Comparison of ENCODE assay signal across 8 cellular contexts in the genomic region with DNA sequence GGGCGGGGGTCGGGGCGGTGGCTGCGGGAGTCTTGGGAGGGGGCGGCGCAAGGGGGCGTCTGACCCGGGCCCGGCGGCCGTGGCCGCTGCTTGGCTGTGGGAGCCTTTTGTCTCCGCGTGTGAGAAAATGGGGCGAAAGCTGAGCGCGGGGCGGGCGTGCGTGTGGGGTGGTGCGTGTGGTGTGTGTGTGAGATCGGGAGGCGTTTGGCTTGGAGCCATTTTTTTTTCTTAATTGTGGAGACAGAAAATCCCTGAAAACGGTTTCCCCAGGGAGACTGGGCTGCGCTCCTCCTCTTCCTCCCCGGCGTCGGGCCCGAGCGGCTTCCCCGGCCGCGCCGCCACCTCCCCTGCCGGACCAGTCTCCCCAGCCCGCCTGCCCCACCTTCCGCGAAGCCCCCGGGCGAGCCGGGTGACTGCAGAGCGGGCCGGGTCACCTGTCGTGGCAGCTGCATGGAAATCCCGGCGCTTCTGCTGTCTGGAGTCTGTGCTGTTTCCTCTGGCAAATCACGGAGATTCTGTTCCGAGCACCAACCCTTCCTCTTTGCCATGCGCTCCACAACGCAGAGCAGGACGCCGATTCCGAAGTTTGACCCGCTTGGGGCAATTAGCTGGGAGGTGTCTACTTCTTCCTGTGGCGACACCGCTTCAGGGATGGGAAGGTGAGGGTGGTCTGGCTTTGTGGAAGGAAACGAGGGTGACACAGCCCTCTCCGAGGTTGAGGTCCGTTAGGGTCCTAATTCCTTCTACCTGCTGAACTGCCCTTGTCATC.
A peak's percentile ranks its signal among the peaks of the same experiment; 100 is the strongest.
DNase-seq lines count a peak whose midpoint lies in the region; ATAC-seq lines count a peak whose summit lies in the region.

No MANE protein-coding gene starts in this region.

- DNase-seq in SIG-M5 treated with dmso at 0.1 percent for 504 hours (lab: John Stamatoyannopoulos, UW; ENCODE audit: unreplicated experiment) (peak; percentile 42), SIG-M5 (lab: John Stamatoyannopoulos, UW) (no peak), NCI-H748 (lab: John Stamatoyannopoulos, UW; ENCODE audit: unreplicated experiment) (peak; percentile 82), medulla oblongata (ENCODE audit: extremely low spot score) (peak; percentile 55)
- peak; percentile 44 for DNase-seq in activated CD8-positive, alpha-beta T cell treated with anti-CD3 and anti-CD28 coated beads, Interleukin-2, amount 10 ng/mL, durations not matched to agents 7 days and 5 days
- peak; percentile 37 to 53 (median 52) for DNase-seq in effector memory CD8-positive, alpha-beta T cell
- DNase-seq in stimulated activated CD8-positive, alpha-beta memory T cell treated with anti-CD3 and anti-CD28 coated beads, Interleukin-15, amount 100 ng/mL, for 1 hour (ENCODE audit: low read depth), result peak; percentile 4

- no peaks in the 10 kb centered on the region for H3K9me3 Mint-ChIP-seq in activated CD8-positive, alpha-beta T cell treated with anti-CD3 and anti-CD28 coated beads, Interleukin-2, amount 10 ng/mL, durations not matched to agents 7 days and 5 days (ENCODE audit: insufficient read depth)
- no peaks in the 10 kb centered on the region for H3K9me3 Mint-ChIP-seq in effector memory CD8-positive, alpha-beta T cell

- POLR2A ChIA-PET in activated CD8-positive, alpha-beta T cell treated with anti-CD3 and anti-CD28 coated beads, Interleukin-2, amount 10 ng/mL, durations not matched to agents 7 days and 5 days (lab: Charles Lee), result interaction anchor here (1.7 kb wide), 1 partner anchor 10 kb away, joined by 4 read pairs; no protein-coding TSS in a partner anchor

- peak; percentile 33 for ATAC-seq in HG03139 (IDR thresholded peaks at IDR 0.05; ENCODE audit: unreplicated experiment)
- peak; percentile 53 for ATAC-seq in activated CD8-positive, alpha-beta T cell treated with anti-CD3 and anti-CD28 coated beads, Interleukin-2, amount 10 ng/mL, durations not matched to agents 7 days and 5 days
- ATAC-seq in effector memory CD8-positive, alpha-beta T cell (replicated peaks), result peak; percentile 67

- peaks cover 20% of the 10 kb centered on the region for H3K4me1 Mint-ChIP-seq in activated CD8-positive, alpha-beta T cell treated with anti-CD3 and anti-CD28 coated beads, Interleukin-2, amount 10 ng/mL, durations not matched to agents 7 days and 5 days (ENCODE audit: low read depth)
- peaks cover 24 to 29% of the 10 kb centered on the region in 2 donors for H3K4me1 Mint-ChIP-seq in effector memory CD8-positive, alpha-beta T cell (ENCODE audit: low read depth in 2 of 2)

- H3K27ac Mint-ChIP-seq in activated CD8-positive, alpha-beta T cell treated with anti-CD3 and anti-CD28 coated beads, Interleukin-2, amount 10 ng/mL, durations not matched to agents 7 days and 5 days, result peak overlapping the region; percentile 86
- peak overlapping the region; percentile 88 to 93 for H3K27ac Mint-ChIP-seq in effector memory CD8-positive, alpha-beta T cell

- H3K4me3 Mint-ChIP-seq in activated CD8-positive, alpha-beta T cell treated with anti-CD3 and anti-CD28 coated beads, Interleukin-2, amount 10 ng/mL, durations not matched to agents 7 days and 5 days, result peak overlapping the region; percentile 88
- H3K4me3 Mint-ChIP-seq in effector memory CD8-positive, alpha-beta T cell, result peak overlapping the region; percentile 90 to 93

- CTCF ChIA-PET in activated CD8-positive, alpha-beta T cell treated with anti-CD3 and anti-CD28 coated beads, Interleukin-2, amount 10 ng/mL, durations not matched to agents 7 days and 5 days (lab: Charles Lee), result interaction anchor here (1.0 to 1.5 kb wide), 2 partner anchors 17 to 286 kb away, joined by 3 to 6 read pairs; no protein-coding TSS in a partner anchor

- peaks cover 3% of the 10 kb centered on the region for H3K36me3 Mint-ChIP-seq in activated CD8-positive, alpha-beta T cell treated with anti-CD3 and anti-CD28 coated beads, Interleukin-2, amount 10 ng/mL, durations not matched to agents 7 days and 5 days (ENCODE audit: low read depth)
- H3K36me3 Mint-ChIP-seq in effector memory CD8-positive, alpha-beta T cell (ENCODE audit: insufficient read depth), result peaks cover 27% of the 10 kb centered on the region

- peaks cover 5% of the 10 kb centered on the region for H3K27me3 Mint-ChIP-seq in activated CD8-positive, alpha-beta T cell treated with anti-CD3 and anti-CD28 coated beads, Interleukin-2, amount 10 ng/mL, durations not matched to agents 7 days and 5 days (ENCODE audit: low read depth)
- H3K27me3 Mint-ChIP-seq in effector memory CD8-positive, alpha-beta T cell, result no peaks in the 10 kb centered on the region
